In the genomic region with DNA sequence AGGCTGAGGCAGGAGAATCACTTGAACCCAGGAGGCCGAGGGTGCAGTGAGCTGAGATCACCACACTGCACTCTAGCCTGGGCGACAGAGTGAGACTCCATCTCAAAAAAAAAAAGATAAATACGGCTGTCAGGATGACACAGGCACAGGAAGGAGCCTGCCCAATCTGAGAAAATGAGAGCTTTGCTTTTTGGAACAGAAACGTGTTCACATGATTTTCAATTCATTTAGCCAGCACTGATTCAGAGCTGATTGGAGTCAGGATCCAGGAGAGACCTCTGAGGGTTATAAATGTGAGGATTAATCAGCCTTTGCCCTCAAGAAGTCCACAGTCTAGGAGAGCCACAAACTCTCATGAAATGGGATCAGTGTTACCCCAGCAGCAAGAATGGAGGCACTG, we compare ENCODE assay signal across 24 cellular contexts. TPM values are rescaled to one million over a fixed set of nuclear protein-coding genes. Genes with fewer than 3 reads are reported as not detected.
A peak's percentile ranks its signal among the peaks of the same experiment; 100 is the strongest.
DNase-seq lines count a peak whose midpoint lies in the region; ATAC-seq and TF ChIP-seq lines count a peak whose summit lies in the region.
"Had no signal": no experiment of that assay in that cellular context is flagged by ENCODE, and none has a peak within 500 bp of the region (broad histone marks: within the 10 kb centered on the region; RNA-seq: fewer than 3 reads in every experiment).

No MANE protein-coding gene starts in this region.

- H3K27ac ChIP-seq in foreskin keratinocyte = peak overlapping the region; percentile 91
- peak overlapping the region in 3 of 4 donors; percentile 77 to 96 (median 93) for H3K27ac ChIP-seq in sigmoid colon
- peak overlapping the region; percentile 98 for H3K27ac ChIP-seq in vagina
- H3K27ac ChIP-seq: cardiac muscle cell, colonic mucosa, SJSA1 had no signal

- H3K4me3 ChIP-seq in adipocyte (ENCODE audit: low read length) (no peak overlapping the region), sigmoid colon (no peak overlapping the region), vagina (no peak overlapping the region)
- H3K4me3 ChIP-seq: cardiac muscle cell, colonic mucosa, K562, SJSA1 had no signal

- H3K27me3 ChIP-seq in adipocyte (replicated peaks; ENCODE audit: control insufficient read depth, insufficient read depth, low read length) = no peaks in the 10 kb centered on the region
- no peaks in the 10 kb centered on the region for H3K27me3 ChIP-seq in foreskin keratinocyte
- H3K27me3 ChIP-seq in sigmoid colon = no peaks in the 10 kb centered on the region
- H3K27me3 ChIP-seq in vagina = no peaks in the 10 kb centered on the region
- H3K27me3 ChIP-seq: cardiac muscle cell, colonic mucosa, SJSA1 had no signal

- peaks cover 32% of the 10 kb centered on the region for H3K4me1 Mint-ChIP-seq in T-helper 2 cell treated with Interferon-gamma antibody and Interleukin-4, amounts not matched to agents 5 μg/mL and 100 μg/mL, for 36 hours (ENCODE audit: low read depth)

- H3K36me3 Mint-ChIP-seq in T-helper 2 cell treated with Interferon-gamma antibody and Interleukin-4, amounts not matched to agents 5 μg/mL and 100 μg/mL, for 36 hours (ENCODE audit: low read depth) = no peaks in the 10 kb centered on the region
- H3K36me3 Mint-ChIP-seq: activated naive CD4-positive, alpha-beta T cell treated with anti-CD3 and anti-CD28 coated beads, Interleukin-2, amount 10 ng/mL, durations not matched to agents 7 days and 5 days; natural killer cell treated with Interleukin-12 subunit alpha and Interleukin-12 subunit beta and Interleukin-15 and Interleukin-18, amount 100 ng/mL, for 72 hours; stimulated activated naive B cell treated with anti-CD40 and anti-IgM and Interleukin-4, amounts not matched to agents 10 μg/mL and 1 μg/mL and 100 μg/mL, for 72 hours; type B pancreatic cell had no signal

- no peaks in the 10 kb centered on the region for H3K9me3 Mint-ChIP-seq in T-helper 2 cell treated with Interferon-gamma antibody and Interleukin-4, amounts not matched to agents 5 μg/mL and 100 μg/mL, for 36 hours
- H3K9me3 Mint-ChIP-seq: activated CD4-positive, alpha-beta memory T cell treated with anti-CD3 and anti-CD28 coated beads, Interleukin-2, amount 10 ng/mL, durations not matched to agents 7 days and 5 days; activated naive CD4-positive, alpha-beta T cell treated with anti-CD3 and anti-CD28 coated beads, Interleukin-2, amount 10 ng/mL, durations not matched to agents 7 days and 5 days; endodermal cell; natural killer cell treated with Interleukin-12 subunit alpha and Interleukin-12 subunit beta and Interleukin-15 and Interleukin-18, amount 100 ng/mL, for 72 hours; stimulated activated naive B cell treated with anti-CD40 and anti-IgM and Interleukin-4, amounts not matched to agents 10 μg/mL and 1 μg/mL and 100 μg/mL, for 72 hours; type B pancreatic cell had no signal

- peak overlapping the region; percentile 43 for H3K9ac ChIP-seq in adipocyte (ENCODE audit: low read length)

- H3K9me3 ChIP-seq in adipocyte (ENCODE audit: control insufficient read depth, low read length) = no peaks in the 10 kb centered on the region
- H3K9me3 ChIP-seq in sigmoid colon = no peaks in the 10 kb centered on the region
- no peaks in the 10 kb centered on the region for H3K9me3 ChIP-seq in vagina
- H3K9me3 ChIP-seq: Caco-2, colonic mucosa, SJSA1 had no signal

- H3K36me3 ChIP-seq in adipocyte (ENCODE audit: control insufficient read depth, insufficient read depth, low read length, severe bottlenecking) (no peaks in the 10 kb centered on the region), sigmoid colon (no peaks in the 10 kb centered on the region), vagina (no peaks in the 10 kb centered on the region)
- H3K36me3 ChIP-seq: cardiac muscle cell, colonic mucosa, SJSA1 had no signal

- intact Hi-C loops in sigmoid colon (cut with DNase I) (loop anchor here (10.0 kb wide), 1 partner anchor 1327 kb away; a partner anchor contains a TSS), vagina (cut with DNase I) (loop anchor here (5.0 to 10.0 kb wide), 2 partner anchors 35 to 273 kb away; no protein-coding TSS in a partner anchor)

- DNase-seq in adipocyte (ENCODE audit: low read depth) = no peak
- DNase-seq in foreskin keratinocyte = peak in 1 of 2 donors; percentile 45
- no peak for DNase-seq in sigmoid colon
- DNase-seq in vagina (ENCODE audit: extremely low spot score in 2 of 2) = no peak
- no peak for DNase-seq in stimulated activated naive CD8-positive, alpha-beta T cell treated with anti-CD3 and anti-CD28 coated beads, Interleukin-15, Interleukin-2, amounts not matched to agents 100 U/mL and 50 U/mL, for 24 hours
- DNase-seq in T-helper 2 cell treated with Interferon-gamma antibody and Interleukin-4, amounts not matched to agents 5 μg/mL and 100 μg/mL, for 36 hours (ENCODE audit: low spot score) = no peak
- no peak for DNase-seq in NCI-H1092 (lab: John Stamatoyannopoulos, UW)
- DNase-seq: activated CD4-positive, alpha-beta memory T cell treated with anti-CD3 and anti-CD28 coated beads, Interleukin-2, amount 10 ng/mL, durations not matched to agents 7 days and 5 days; activated CD8-positive, alpha-beta memory T cell treated with anti-CD3 and anti-CD28 coated beads, Interleukin-2, amount 50 U/mL, for 48 hours; activated naive CD4-positive, alpha-beta T cell treated with anti-CD3 and anti-CD28 coated beads, Interleukin-2, amount 10 ng/mL, durations not matched to agents 7 days and 5 days; C1 segment of cervical spinal cord; Caco-2; colonic mucosa; endodermal cell; left ventricle myocardium superior; NCI-H2029 treated with DMSO at 0.1 percent for 48 hours; stimulated activated naive B cell treated with anti-CD40 and anti-IgM and Interleukin-4, amounts not matched to agents 10 μg/mL and 1 μg/mL and 100 μg/mL, for 72 hours had no signal

- no peak for ATAC-seq in foreskin keratinocyte
- ATAC-seq in stimulated activated naive CD8-positive, alpha-beta T cell treated with anti-CD3 and anti-CD28 coated beads, Interleukin-15, Interleukin-2, amounts not matched to agents 100 U/mL and 50 U/mL, for 24 hours = no peak
- ATAC-seq: activated CD4-positive, CD25-positive, alpha-beta regulatory T cell treated with anti-CD3 and anti-CD28 coated beads, Interleukin-2, amount 50 U/mL, for 24 hours; HCT116; K562; left ventricle myocardium superior; natural killer cell treated with Interleukin-12 subunit alpha and Interleukin-12 subunit beta and Interleukin-15 and Interleukin-18, amount 100 ng/mL, for 72 hours; stimulated activated naive B cell treated with anti-CD40 and anti-IgM and Interleukin-4, amounts not matched to agents 10 μg/mL and 1 μg/mL and 100 μg/mL, for 72 hours had no signal

- 74 to 85% methylated on average over 4 of the region's 4 CpGs for WGBS in sigmoid colon, 2 donors

- no peak overlapping the region for H3K27ac Mint-ChIP-seq in T-helper 2 cell treated with Interferon-gamma antibody and Interleukin-4, amounts not matched to agents 5 μg/mL and 100 μg/mL, for 36 hours
- H3K27ac Mint-ChIP-seq: activated CD4-positive, alpha-beta memory T cell treated with anti-CD3 and anti-CD28 coated beads, Interleukin-2, amount 10 ng/mL, durations not matched to agents 7 days and 5 days; activated naive CD4-positive, alpha-beta T cell treated with anti-CD3 and anti-CD28 coated beads, Interleukin-2, amount 10 ng/mL, durations not matched to agents 7 days and 5 days; endodermal cell; natural killer cell treated with Interleukin-12 subunit alpha and Interleukin-12 subunit beta and Interleukin-15 and Interleukin-18, amount 100 ng/mL, for 72 hours; stimulated activated naive B cell treated with anti-CD40 and anti-IgM and Interleukin-4, amounts not matched to agents 10 μg/mL and 1 μg/mL and 100 μg/mL, for 72 hours; type B pancreatic cell had no signal

- no peak for TF ChIP-seq EP300 in sigmoid colon (IDR thresholded peaks at IDR 0.05)

- H3K4me3 Mint-ChIP-seq in T-helper 2 cell treated with Interferon-gamma antibody and Interleukin-4, amounts not matched to agents 5 μg/mL and 100 μg/mL, for 36 hours = no peak overlapping the region
- H3K4me3 Mint-ChIP-seq: activated CD4-positive, alpha-beta memory T cell treated with anti-CD3 and anti-CD28 coated beads, Interleukin-2, amount 10 ng/mL, durations not matched to agents 7 days and 5 days; activated naive CD4-positive, alpha-beta T cell treated with anti-CD3 and anti-CD28 coated beads, Interleukin-2, amount 10 ng/mL, durations not matched to agents 7 days and 5 days; endodermal cell; natural killer cell treated with Interleukin-12 subunit alpha and Interleukin-12 subunit beta and Interleukin-15 and Interleukin-18, amount 100 ng/mL, for 72 hours; stimulated activated naive B cell treated with anti-CD40 and anti-IgM and Interleukin-4, amounts not matched to agents 10 μg/mL and 1 μg/mL and 100 μg/mL, for 72 hours; type B pancreatic cell had no signal

- no peak for TF ChIP-seq CTCF in foreskin keratinocyte (conservative IDR thresholded peaks at IDR 0.05)
- no peak for TF ChIP-seq CTCF in sigmoid colon (IDR thresholded peaks at IDR 0.05)
- no peak for TF ChIP-seq CTCF in vagina (IDR thresholded peaks at IDR 0.05)

- peaks cover 10% of the 10 kb centered on the region for H3K27me3 Mint-ChIP-seq in T-helper 2 cell treated with Interferon-gamma antibody and Interleukin-4, amounts not matched to agents 5 μg/mL and 100 μg/mL, for 36 hours (ENCODE audit: low read depth)
- H3K27me3 Mint-ChIP-seq: type B pancreatic cell had no signal

- H3K4me1 ChIP-seq in adipocyte (ENCODE audit: control insufficient read depth, insufficient read depth, low read length) = peaks cover 71% of the 10 kb centered on the region
- peaks cover 37% of the 10 kb centered on the region for H3K4me1 ChIP-seq in foreskin keratinocyte
- H3K4me1 ChIP-seq in sigmoid colon = peaks cover 0 to 44% (median 35%) of the 10 kb centered on the region in 4 donors
- H3K4me1 ChIP-seq in vagina = peaks cover 53% of the 10 kb centered on the region
- H3K4me1 ChIP-seq: Caco-2, colonic mucosa had no signal

- TF ChIP-seq POLR2A in sigmoid colon (IDR thresholded peaks at IDR 0.05) (no peak), vagina (IDR thresholded peaks at IDR 0.05) (no peak)

RNA-seq across cellular contexts. Expression of a gene that starts 6.9 kb away (rescaled TPM):
- 7.2 and 10.5 TPM in 2 replicates for total RNA-seq in foreskin keratinocyte
- polyA plus RNA-seq in foreskin keratinocyte = 4.3 and 5.2 TPM in 2 replicates
- total RNA-seq in sigmoid colon = 10 to 100 TPM; 13.2 to 29.1 (median 21.5) TPM
- polyA plus RNA-seq in sigmoid colon = 10 to 100 TPM; 16.8 to 19.0 (median 18.3) TPM
- 34.1 TPM for total RNA-seq in vagina
